In the genomic region with DNA sequence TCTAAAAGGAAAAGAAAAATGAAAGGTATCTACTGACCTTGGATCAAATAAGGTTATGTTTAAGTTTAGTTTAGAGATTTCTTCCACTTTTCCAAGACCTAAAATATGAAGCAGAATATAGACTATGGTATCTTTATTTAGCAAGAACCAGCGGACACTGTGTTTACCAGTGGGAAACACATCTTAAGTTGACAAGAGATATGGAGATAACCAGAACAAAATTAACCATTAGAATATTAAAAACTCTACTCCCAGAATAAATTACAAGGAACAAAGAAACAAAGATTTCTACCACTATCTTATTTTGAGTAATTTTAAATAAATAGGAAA, we compare ENCODE assay signal across 1 cellular context.
TF ChIP-seq lines count a peak whose summit lies in the region.

No MANE protein-coding gene starts in this region.

TF ChIP-seq in K562, 482 proteins besides CTCF, POLR2A, EP300 and RAD21 (continued from another document):
- no peak for TF ChIP-seq ATF7 (IDR thresholded peaks at IDR 0.05)
- no peak for TF ChIP-seq ZNF644 (tag; IDR thresholded peaks at IDR 0.05; ENCODE audit: low read depth)
- no peak for TF ChIP-seq ZNF347 (CRISPR knock-in tag; IDR thresholded peaks at IDR 0.05; ENCODE audit: low read depth)
- TF ChIP-seq SP2 (IDR thresholded peaks at IDR 0.05; ENCODE audit: extremely low read depth, low read depth, low read length, poor library complexity, severe bottlenecking): no peak
- peak; percentile 61 for TF ChIP-seq DPF2 (IDR thresholded peaks at IDR 0.05)
- peak; percentile 82 for TF ChIP-seq FOXJ2 (tag; IDR thresholded peaks at IDR 0.05)
- TF ChIP-seq MAFF (IDR thresholded peaks at IDR 0.05; ENCODE audit: low read length): 0 out of 2 replicates have a peak, but pooled peaks have one; percentile 0
- TF ChIP-seq ZBTB43 (CRISPR knock-in tag; IDR thresholded peaks at IDR 0.05): no peak
- no peak for TF ChIP-seq ZNF589 (CRISPR knock-in tag; IDR thresholded peaks at IDR 0.05; ENCODE audit: low read depth)
- 0 out of 2 replicates have a peak, but pooled peaks have one; percentile 10 for TF ChIP-seq NFATC3 (IDR thresholded peaks at IDR 0.05)
- no peak for TF ChIP-seq NBN (IDR thresholded peaks at IDR 0.05; ENCODE audit: low read depth)
- TF ChIP-seq, protein P1, sequence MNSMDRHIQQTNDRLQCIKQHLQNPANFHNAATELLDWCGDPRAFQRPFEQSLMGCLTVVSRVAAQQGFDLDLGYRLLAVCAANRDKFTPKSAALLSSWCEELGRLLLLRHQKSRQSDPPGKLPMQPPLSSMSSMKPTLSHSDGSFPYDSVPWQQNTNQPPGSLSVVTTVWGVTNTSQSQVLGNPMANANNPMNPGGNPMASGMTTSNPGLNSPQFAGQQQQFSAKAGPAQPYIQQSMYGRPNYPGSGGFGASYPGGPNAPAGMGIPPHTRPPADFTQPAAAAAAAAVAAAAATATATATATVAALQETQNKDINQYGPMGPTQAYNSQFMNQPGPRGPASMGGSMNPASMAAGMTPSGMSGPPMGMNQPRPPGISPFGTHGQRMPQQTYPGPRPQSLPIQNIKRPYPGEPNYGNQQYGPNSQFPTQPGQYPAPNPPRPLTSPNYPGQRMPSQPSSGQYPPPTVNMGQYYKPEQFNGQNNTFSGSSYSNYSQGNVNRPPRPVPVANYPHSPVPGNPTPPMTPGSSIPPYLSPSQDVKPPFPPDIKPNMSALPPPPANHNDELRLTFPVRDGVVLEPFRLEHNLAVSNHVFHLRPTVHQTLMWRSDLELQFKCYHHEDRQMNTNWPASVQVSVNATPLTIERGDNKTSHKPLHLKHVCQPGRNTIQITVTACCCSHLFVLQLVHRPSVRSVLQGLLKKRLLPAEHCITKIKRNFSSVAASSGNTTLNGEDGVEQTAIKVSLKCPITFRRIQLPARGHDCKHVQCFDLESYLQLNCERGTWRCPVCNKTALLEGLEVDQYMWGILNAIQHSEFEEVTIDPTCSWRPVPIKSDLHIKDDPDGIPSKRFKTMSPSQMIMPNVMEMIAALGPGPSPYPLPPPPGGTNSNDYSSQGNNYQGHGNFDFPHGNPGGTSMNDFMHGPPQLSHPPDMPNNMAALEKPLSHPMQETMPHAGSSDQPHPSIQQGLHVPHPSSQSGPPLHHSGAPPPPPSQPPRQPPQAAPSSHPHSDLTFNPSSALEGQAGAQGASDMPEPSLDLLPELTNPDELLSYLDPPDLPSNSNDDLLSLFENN (IDR thresholded peaks at IDR 0.05; ENCODE audit: low read depth in 2 of 2, low read length in 2 of 2): no peak
- TF ChIP-seq SAFB (IDR thresholded peaks at IDR 0.05; ENCODE audit: borderline replicate concordance, low read depth, low read length): no peak
- no peak for TF ChIP-seq ASH1L (IDR thresholded peaks at IDR 0.05; ENCODE audit: borderline replicate concordance, low read depth, partially characterized antibody)
- TF ChIP-seq SMARCC2 (IDR thresholded peaks at IDR 0.05; ENCODE audit: low read depth): peak; percentile 57; the same call in 1 of the 2 replicates
- no peak for TF ChIP-seq ERF (CRISPR knock-in tag; IDR thresholded peaks at IDR 0.05)
- TF ChIP-seq ZFPM2 (CRISPR knock-in tag; IDR thresholded peaks at IDR 0.05): no peak
- TF ChIP-seq GABPB2 (CRISPR knock-in tag; conservative IDR thresholded peaks at IDR 0.05): no peak
- TF ChIP-seq L3MBTL2 (IDR thresholded peaks at IDR 0.05): 0 out of 2 replicates have a peak, but pooled peaks have one; percentile 10
- TF ChIP-seq, protein P2, sequence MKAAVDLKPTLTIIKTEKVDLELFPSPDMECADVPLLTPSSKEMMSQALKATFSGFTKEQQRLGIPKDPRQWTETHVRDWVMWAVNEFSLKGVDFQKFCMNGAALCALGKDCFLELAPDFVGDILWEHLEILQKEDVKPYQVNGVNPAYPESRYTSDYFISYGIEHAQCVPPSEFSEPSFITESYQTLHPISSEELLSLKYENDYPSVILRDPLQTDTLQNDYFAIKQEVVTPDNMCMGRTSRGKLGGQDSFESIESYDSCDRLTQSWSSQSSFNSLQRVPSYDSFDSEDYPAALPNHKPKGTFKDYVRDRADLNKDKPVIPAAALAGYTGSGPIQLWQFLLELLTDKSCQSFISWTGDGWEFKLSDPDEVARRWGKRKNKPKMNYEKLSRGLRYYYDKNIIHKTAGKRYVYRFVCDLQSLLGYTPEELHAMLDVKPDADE (conservative IDR thresholded peaks at IDR 0.05; ENCODE audit: control insufficient read depth, low read depth, low read length): no peak
- no peak for TF ChIP-seq RBM22 (IDR thresholded peaks at IDR 0.05; ENCODE audit: low read depth, low read length, poor library complexity, severe bottlenecking)
- peak; percentile 51; the same call in 1 of the 2 replicates for TF ChIP-seq GATA2 (CRISPR knock-in tag; IDR thresholded peaks at IDR 0.05)
- no peak for TF ChIP-seq THAP7 (CRISPR knock-in tag; IDR thresholded peaks at IDR 0.05)
- TF ChIP-seq PKNOX1 (IDR thresholded peaks at IDR 0.05): no peak
- no peak for TF ChIP-seq BCL6 (CRISPR knock-in tag; IDR thresholded peaks at IDR 0.05)
- TF ChIP-seq GATAD2B (IDR thresholded peaks at IDR 0.05; ENCODE audit: borderline replicate concordance): no peak
- TF ChIP-seq CREB3L1 (IDR thresholded peaks at IDR 0.05; ENCODE audit: borderline replicate concordance, low read depth): 0 out of 2 replicates have a peak, but pooled peaks have one; percentile 15
- no peak for TF ChIP-seq BRCA1 (IDR thresholded peaks at IDR 0.05)
- no peak for TF ChIP-seq BRCA1 (CRISPR knock-in tag; IDR thresholded peaks at IDR 0.05)
- no peak for TF ChIP-seq KLF10 (CRISPR knock-in tag; IDR thresholded peaks at IDR 0.05)
